In genomic region chr1:161238039-161238473, GRCh38 we compare ENCODE assay signal across 1 cellular context.
A peak's percentile ranks its signal among the peaks of the same experiment; 100 is the strongest.
TF ChIP-seq lines count a peak whose summit lies in the region.

Gene NR1I3, minus strand, starts transcription at chr1:161238203. Its CDS starts 1,638 bp downstream, at chr1:161236565.

TF ChIP-seq in HepG2, 621 proteins besides CTCF, POLR2A, EP300 and RAD21 (continued from another document and continues in another):
- no peak for TF ChIP-seq ZNF275 (CRISPR knock-in tag; IDR thresholded peaks at IDR 0.05; ENCODE audit: borderline replicate concordance)
- TF ChIP-seq U2AF2 (IDR thresholded peaks at IDR 0.05; ENCODE audit: low read depth, low read length): no peak
- TF ChIP-seq POGZ (CRISPR knock-in tag; IDR thresholded peaks at IDR 0.05): peak; percentile 68; the same call in 1 of the 2 replicates
- no peak for TF ChIP-seq KDM3A (CRISPR knock-in tag; IDR thresholded peaks at IDR 0.05; ENCODE audit: low read depth)
- peak; percentile 54; the same call in 1 of the 2 replicates for TF ChIP-seq HNF1B (CRISPR knock-in tag; IDR thresholded peaks at IDR 0.05)
- no peak for TF ChIP-seq KAT7 (CRISPR knock-in tag; IDR thresholded peaks at IDR 0.05; ENCODE audit: borderline replicate concordance)
- TF ChIP-seq STAT6 (CRISPR knock-in tag; IDR thresholded peaks at IDR 0.05; ENCODE audit: borderline replicate concordance): no peak
- TF ChIP-seq ELF3 (CRISPR knock-in tag; IDR thresholded peaks at IDR 0.05): no peak
- no peak for TF ChIP-seq TAF15 (IDR thresholded peaks at IDR 0.05; ENCODE audit: low read depth, low read length, poor library complexity, severe bottlenecking)
- TF ChIP-seq ZNF30 (CRISPR knock-in tag; IDR thresholded peaks at IDR 0.05): no peak
- TF ChIP-seq ARID4A (CRISPR knock-in tag; IDR thresholded peaks at IDR 0.05; ENCODE audit: borderline replicate concordance): no peak; the same call in 1 of the 2 replicates
- no peak for TF ChIP-seq ZNF784 (CRISPR knock-in tag; IDR thresholded peaks at IDR 0.05; ENCODE audit: borderline replicate concordance)
- TF ChIP-seq CSRNP2 (CRISPR knock-in tag; conservative IDR thresholded peaks at IDR 0.05; ENCODE audit: low read depth): no peak
- no peak for TF ChIP-seq ZNF7 (CRISPR knock-in tag; IDR thresholded peaks at IDR 0.05)
- no peak for TF ChIP-seq ZNF790 (CRISPR knock-in tag; IDR thresholded peaks at IDR 0.05; ENCODE audit: borderline replicate concordance)
- no peak for TF ChIP-seq ZNF564 (CRISPR knock-in tag; IDR thresholded peaks at IDR 0.05)
- no peak for TF ChIP-seq ZNF414 (CRISPR knock-in tag; IDR thresholded peaks at IDR 0.05)
- no peak for TF ChIP-seq ZNF441 (CRISPR knock-in tag; IDR thresholded peaks at IDR 0.05; ENCODE audit: borderline replicate concordance)
- TF ChIP-seq FIP1L1 (IDR thresholded peaks at IDR 0.05; ENCODE audit: borderline replicate concordance, insufficient read depth, low read depth, low read length): no peak
- TF ChIP-seq ZBTB34 (CRISPR knock-in tag; IDR thresholded peaks at IDR 0.05): peak; percentile 78
- no peak for TF ChIP-seq MXD3 (CRISPR knock-in tag; IDR thresholded peaks at IDR 0.05)
- TF ChIP-seq FOXC1 (CRISPR knock-in tag; IDR thresholded peaks at IDR 0.05; ENCODE audit: borderline replicate concordance): 0 out of 2 replicates have a peak, but pooled peaks have one; percentile 21
- TF ChIP-seq HNF4G (IDR thresholded peaks at IDR 0.05; ENCODE audit: borderline replicate concordance, low read depth, low read length): peak; percentile 98
- TF ChIP-seq HNF4G (CRISPR knock-in tag; IDR thresholded peaks at IDR 0.05; ENCODE audit: borderline replicate concordance, low read depth): peak; percentile 95
- no peak for TF ChIP-seq TIGD3 (CRISPR knock-in tag; IDR thresholded peaks at IDR 0.05; ENCODE audit: borderline replicate concordance)
- TF ChIP-seq XRCC5 (optimal IDR thresholded peaks at IDR 0.05; ENCODE audit: low read length): peak; percentile 19
- no peak for TF ChIP-seq HBP1 (CRISPR knock-in tag; IDR thresholded peaks at IDR 0.05; ENCODE audit: low read depth)
- TF ChIP-seq ZNF20 (CRISPR knock-in tag; IDR thresholded peaks at IDR 0.05): no peak
- no peak for TF ChIP-seq ZNF563 (CRISPR knock-in tag; IDR thresholded peaks at IDR 0.05)
- TF ChIP-seq ZNF382 (CRISPR knock-in tag; IDR thresholded peaks at IDR 0.05; ENCODE audit: borderline replicate concordance): no peak
- TF ChIP-seq ZBTB8A (CRISPR knock-in tag; IDR thresholded peaks at IDR 0.05; ENCODE audit: borderline replicate concordance, low read depth): no peak
- TF ChIP-seq ZNF17 (CRISPR knock-in tag; IDR thresholded peaks at IDR 0.05): no peak
- TF ChIP-seq YEATS2 (CRISPR knock-in tag; IDR thresholded peaks at IDR 0.05; ENCODE audit: borderline replicate concordance): no peak
- no peak for TF ChIP-seq ZFP90 (CRISPR knock-in tag; IDR thresholded peaks at IDR 0.05; ENCODE audit: borderline replicate concordance)
- TF ChIP-seq ZFAT (CRISPR knock-in tag; conservative IDR thresholded peaks at IDR 0.05): no peak
- TF ChIP-seq ZNF282 (IDR thresholded peaks at IDR 0.05; ENCODE audit: partially characterized antibody): no peak
- TF ChIP-seq TCF12 (IDR thresholded peaks at IDR 0.05): no peak
- TF ChIP-seq TCF12 (CRISPR knock-in tag; IDR thresholded peaks at IDR 0.05): no peak
- no peak for TF ChIP-seq SRSF1 (optimal IDR thresholded peaks at IDR 0.05; ENCODE audit: low read depth, low read length)
- no peak for TF ChIP-seq GABPA (IDR thresholded peaks at IDR 0.05; ENCODE audit: low read depth, low read length)
- TF ChIP-seq GABPA (CRISPR knock-in tag; IDR thresholded peaks at IDR 0.05; ENCODE audit: low read depth): no peak
- no peak for TF ChIP-seq TGIF2 (CRISPR knock-in tag; IDR thresholded peaks at IDR 0.05)
- peak; percentile 97 for TF ChIP-seq HNF4A (CRISPR knock-in tag; IDR thresholded peaks at IDR 0.05)
- TF ChIP-seq MED13 (CRISPR knock-in tag; IDR thresholded peaks at IDR 0.05): no peak
- TF ChIP-seq ZNF607 (CRISPR knock-in tag; IDR thresholded peaks at IDR 0.05; ENCODE audit: borderline replicate concordance): no peak
- TF ChIP-seq HES4 (CRISPR knock-in tag; IDR thresholded peaks at IDR 0.05; ENCODE audit: borderline replicate concordance): no peak
- TF ChIP-seq GZF1 (CRISPR knock-in tag; IDR thresholded peaks at IDR 0.05): peak; percentile 77; the same call in 1 of the 2 replicates
- TF ChIP-seq IKZF1 (IDR thresholded peaks at IDR 0.05): no peak
- TF ChIP-seq JDP2 (CRISPR knock-in tag; IDR thresholded peaks at IDR 0.05; ENCODE audit: borderline replicate concordance): no peak
- no peak for TF ChIP-seq ARHGAP35 (CRISPR knock-in tag; IDR thresholded peaks at IDR 0.05; ENCODE audit: borderline replicate concordance)
